14 cellular contexts compared by ENCODE assay signal in genomic region chr2:128585706-128586105, GRCh38.
A peak's percentile ranks its signal among the peaks of the same experiment; 100 is the strongest.
DNase-seq lines count a peak whose midpoint lies in the region; ATAC-seq and TF ChIP-seq lines count a peak whose summit lies in the region.
"Had no signal": no experiment of that assay in that cellular context is flagged by ENCODE, and none has a peak within 500 bp of the region (broad histone marks: within the 10 kb centered on the region; RNA-seq: fewer than 3 reads in every experiment).

No MANE protein-coding gene starts in this region.

- H3K4me1 Mint-ChIP-seq in activated CD4-positive, alpha-beta T cell treated with anti-CD3 and anti-CD28 coated beads for 36 hours: peaks cover 3% of the 10 kb centered on the region

- no peak overlapping the region for H3K27ac Mint-ChIP-seq in activated CD4-positive, alpha-beta T cell treated with anti-CD3 and anti-CD28 coated beads for 36 hours
- H3K27ac Mint-ChIP-seq: T-helper 1 cell treated with Interleukin-12 subunit alpha and Interleukin-12 subunit beta and Interleukin-4 antibody, amounts not matched to agents 30 μg/mL and 1 μg/mL, for 36 hours had no signal

- CTCF ChIA-PET in activated CD4-positive, alpha-beta T cell treated with anti-CD3 and anti-CD28 coated beads for 36 hours (lab: Charles Lee): no interaction called here

- in situ Hi-C loops in astrocyte of the cerebellum (cut with HindIII; ENCODE audit: low sequenced_read_pairs) (no loop called here), GM13976 (cut with MboI; ENCODE audit: low sequenced_read_pairs, unreplicated experiment) (no loop called here)

- peak; percentile 69 for ATAC-seq in activated CD4-positive, alpha-beta T cell treated with anti-CD3 and anti-CD28 coated beads for 36 hours

- H3K27me3 Mint-ChIP-seq in activated CD4-positive, alpha-beta T cell treated with anti-CD3 and anti-CD28 coated beads for 36 hours: peaks cover 2% of the 10 kb centered on the region

- H3K9me3 Mint-ChIP-seq in activated CD4-positive, alpha-beta T cell treated with anti-CD3 and anti-CD28 coated beads for 36 hours (ENCODE audit: low read depth): peaks cover 1% of the 10 kb centered on the region
- H3K9me3 Mint-ChIP-seq: T-helper 1 cell treated with Interleukin-12 subunit alpha and Interleukin-12 subunit beta and Interleukin-4 antibody, amounts not matched to agents 30 μg/mL and 1 μg/mL, for 36 hours had no signal

- POLR2A ChIA-PET in activated CD4-positive, alpha-beta T cell treated with anti-CD3 and anti-CD28 coated beads for 36 hours (lab: Charles Lee): no interaction called here

- H3K36me3 Mint-ChIP-seq in activated CD4-positive, alpha-beta T cell treated with anti-CD3 and anti-CD28 coated beads for 36 hours (ENCODE audit: low read depth): no peaks in the 10 kb centered on the region

- intact Hi-C loops in activated CD4-positive, alpha-beta T cell treated with anti-CD3 and anti-CD28 coated beads for 36 hours (cut with DNase I, micrococcal nuclease): no loop called here

- no peak overlapping the region for H3K4me3 ChIP-seq in astrocyte of the cerebellum (ENCODE audit: low read depth, low read length)

- no peak overlapping the region for H3K4me3 Mint-ChIP-seq in activated CD4-positive, alpha-beta T cell treated with anti-CD3 and anti-CD28 coated beads for 36 hours
- H3K4me3 Mint-ChIP-seq: T-helper 1 cell treated with Interleukin-12 subunit alpha and Interleukin-12 subunit beta and Interleukin-4 antibody, amounts not matched to agents 30 μg/mL and 1 μg/mL, for 36 hours had no signal

- no peak for DNase-seq in activated CD4-positive, alpha-beta T cell treated with anti-CD3 and anti-CD28 coated beads for 36 hours
- no peak for DNase-seq in activated CD4-positive, alpha-beta T cell treated with anti-CD3 and anti-CD28 coated beads for 1 hour
- DNase-seq in astrocyte of the cerebellum (ENCODE audit: low read depth) (peak; percentile 18), fibroblast of the conjunctiva (ENCODE audit: low read depth) (peak; percentile 45), ureter (ENCODE audit: low spot score) (peak; percentile 23), NCI-H524 (lab: John Stamatoyannopoulos, UW) (no peak), GM13976 (ENCODE audit: low spot score) (no peak)
- no peak for DNase-seq in activated effector memory CD4-positive, alpha-beta T cell treated with Interleukin-2 at 50 U/mL for 16 hours
- DNase-seq: activated CD4-positive, alpha-beta T cell treated with anti-CD3 and anti-CD28 coated beads, Interleukin-2, amount 50 U/mL, for 1 hour; caudate nucleus; NCI-H1417 treated with DMSO at 0.1 percent for 48 hours; NCI-H446 treated with DMSO at 0.1 percent for 48 hours; nucleus accumbens had no signal

- no peak for TF ChIP-seq CTCF in astrocyte of the cerebellum (IDR thresholded peaks at IDR 0.05; ENCODE audit: low read depth, low read length, missing control alignments)
- TF ChIP-seq CTCF in GM13976 (IDR thresholded peaks at IDR 0.05; ENCODE audit: borderline replicate concordance, control extremely low read depth, extremely low read depth, insufficient read depth, missing control alignments): no peak

Comparison
In these comparisons a context has a peak if more than half of its experiments do, and no peak if none do; other contexts are left out.
1. DNase-seq: peak in astrocyte of the cerebellum (single experiment), fibroblast of the conjunctiva (single experiment) and ureter (single experiment); none in activated CD4-positive, alpha-beta T cell treated with anti-CD3 and anti-CD28 coated beads for 36 hours (single experiment), activated CD4-positive, alpha-beta T cell treated with anti-CD3 and anti-CD28 coated beads for 1 hour (single experiment), NCI-H524 (0 of 2), GM13976 (single experiment) and activated effector memory CD4-positive, alpha-beta T cell treated with Interleukin-2 at 50 U/mL for 16 hours (single experiment).